Comparison of ENCODE assay signal across 15 cellular contexts in the genomic region with DNA sequence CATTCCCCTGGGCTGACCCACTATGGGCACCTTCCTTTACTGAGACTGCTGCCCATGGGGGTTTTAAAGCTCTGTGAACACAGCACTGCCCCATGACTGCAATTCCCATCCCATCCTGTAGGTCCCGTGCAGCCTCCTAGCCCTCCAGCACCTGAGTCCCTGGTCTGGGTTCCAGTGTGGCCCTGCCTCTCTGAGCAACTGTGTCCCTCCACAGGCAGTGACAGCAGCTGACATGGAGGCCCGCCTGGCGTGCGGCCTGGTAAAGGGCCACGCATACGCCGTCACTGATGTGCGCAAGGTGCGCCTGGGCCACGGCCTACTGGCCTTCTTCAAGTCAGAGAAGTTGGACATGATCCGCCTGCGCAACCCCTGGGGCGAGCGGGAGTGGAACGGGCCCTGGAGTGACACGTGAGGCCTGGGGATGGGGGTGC. TPM values are rescaled to one million over a fixed set of nuclear protein-coding genes. Genes with fewer than 3 reads are reported as not detected.
DNase-seq lines count a peak whose midpoint lies in the region; ATAC-seq and TF ChIP-seq lines count a peak whose summit lies in the region.
"Had no signal": no experiment of that assay in that cellular context is flagged by ENCODE, and none has a peak within 500 bp of the region (broad histone marks: within the 10 kb centered on the region; RNA-seq: fewer than 3 reads in every experiment).

No MANE protein-coding gene starts in this region.

- no peak overlapping the region for H3K4me3 ChIP-seq in CD8-positive, alpha-beta T cell (ENCODE audit: low read depth, low read length)
- H3K4me3 ChIP-seq: spleen had no signal

- DNase-seq in SIG-M5 treated with dmso at 0.1 percent for 504 hours (lab: John Stamatoyannopoulos, UW; ENCODE audit: unreplicated experiment) (peak; percentile 13), SIG-M5 (lab: John Stamatoyannopoulos, UW) (no peak), NCI-H69 (lab: John Stamatoyannopoulos, UW) (peak; percentile 16), dermis blood vessel endothelial cell (peak; percentile 25), progenitor cell of endocrine pancreas (ENCODE audit: low spot score, unreplicated experiment) (no peak), cerebellum (ENCODE audit: low spot score) (no peak)
- DNase-seq in CD8-positive, alpha-beta T cell: no peak
- DNase-seq: amniotic stem cell; effector memory CD8-positive, alpha-beta T cell; NCI-H1048; NCI-H774; spleen had no signal

- intact Hi-C loops in CD8-positive, alpha-beta T cell (cut with DNase I, micrococcal nuclease): no loop called here

- POLR2A ChIA-PET in CD8-positive, alpha-beta T cell (lab: Charles Lee): no interaction called here

- H3K4me3 Mint-ChIP-seq in progenitor cell of endocrine pancreas (ENCODE audit: low read depth): no peak overlapping the region
- no peak overlapping the region for H3K4me3 Mint-ChIP-seq in CD8-positive, alpha-beta T cell
- H3K4me3 Mint-ChIP-seq: effector memory CD8-positive, alpha-beta T cell had no signal

- no peaks in the 10 kb centered on the region for H3K9me3 Mint-ChIP-seq in progenitor cell of endocrine pancreas (ENCODE audit: low read depth)
- H3K9me3 Mint-ChIP-seq in CD8-positive, alpha-beta T cell: no peaks in the 10 kb centered on the region
- H3K9me3 Mint-ChIP-seq: effector memory CD8-positive, alpha-beta T cell had no signal

- no peaks in the 10 kb centered on the region for H3K9me3 ChIP-seq in CD8-positive, alpha-beta T cell (ENCODE audit: low read length)
- H3K9me3 ChIP-seq: spleen had no signal

- H3K27ac ChIP-seq in CD8-positive, alpha-beta T cell (ENCODE audit: low read depth, low read length): no peak overlapping the region
- H3K27ac ChIP-seq: spleen had no signal

- no peaks in the 10 kb centered on the region for H3K27me3 ChIP-seq in CD8-positive, alpha-beta T cell (ENCODE audit: insufficient read depth, low read length)
- H3K27me3 ChIP-seq: spleen had no signal

- ATAC-seq in activated CD4-positive, CD25-positive, alpha-beta regulatory T cell treated with anti-CD3 and anti-CD28 coated beads, Interleukin-2, amount 50 U/mL, for 24 hours: no peak
- ATAC-seq in CD8-positive, alpha-beta T cell: no peak
- ATAC-seq: effector memory CD8-positive, alpha-beta T cell had no signal

- H3K36me3 Mint-ChIP-seq in progenitor cell of endocrine pancreas (ENCODE audit: insufficient read depth): no peaks in the 10 kb centered on the region
- peaks cover 17% of the 10 kb centered on the region for H3K36me3 Mint-ChIP-seq in CD8-positive, alpha-beta T cell

- H3K36me3 ChIP-seq in CD8-positive, alpha-beta T cell (ENCODE audit: insufficient read depth, low read length): peaks cover 4% of the 10 kb centered on the region

- H3K27me3 Mint-ChIP-seq in progenitor cell of endocrine pancreas: no peaks in the 10 kb centered on the region
- no peaks in the 10 kb centered on the region for H3K27me3 Mint-ChIP-seq in CD8-positive, alpha-beta T cell (ENCODE audit: low read depth)
- H3K27me3 Mint-ChIP-seq: effector memory CD8-positive, alpha-beta T cell had no signal

- TF ChIP-seq CTCF in progenitor cell of endocrine pancreas (IDR thresholded peaks at IDR 0.05; ENCODE audit: unreplicated experiment): peak; percentile 26
- no peak for TF ChIP-seq CTCF in CD8-positive, alpha-beta T cell (IDR thresholded peaks at IDR 0.05)

- no peaks in the 10 kb centered on the region for H3K4me1 ChIP-seq in CD8-positive, alpha-beta T cell (ENCODE audit: insufficient read depth, low read length)
- H3K4me1 ChIP-seq: spleen had no signal

- CTCF ChIA-PET in CD8-positive, alpha-beta T cell (lab: Charles Lee): interaction anchor here (0.9 to 2.7 kb wide), 3 partner anchors 12 to 73 kb away, joined by 3 to 14 read pairs (median 3); partner anchors contain the start of gene MYO7A

- peaks cover 2% of the 10 kb centered on the region for H3K4me1 Mint-ChIP-seq in progenitor cell of endocrine pancreas (ENCODE audit: low read depth)
- no peaks in the 10 kb centered on the region for H3K4me1 Mint-ChIP-seq in CD8-positive, alpha-beta T cell (ENCODE audit: low read depth)

- no peak overlapping the region for H3K27ac Mint-ChIP-seq in progenitor cell of endocrine pancreas
- no peak overlapping the region for H3K27ac Mint-ChIP-seq in CD8-positive, alpha-beta T cell
- H3K27ac Mint-ChIP-seq: effector memory CD8-positive, alpha-beta T cell had no signal

RNA-seq across cellular contexts. Expression of gene OMP, which starts 12.6 kb away (rescaled TPM):
- total RNA-seq in dermis blood vessel endothelial cell: 0.47 TPM in 1 of 2 replicates, not detected in the other
- not detected in 2 replicates for total RNA-seq in progenitor cell of endocrine pancreas
- 1 to 10 TPM in 1 of 2 experiments, not detected in 1; 1.1 TPM for total RNA-seq in CD8-positive, alpha-beta T cell
- 1.1 TPM for total RNA-seq in cerebellum
- total RNA-seq: G401; T-helper 1 cell treated with Interleukin-12 subunit alpha and Interleukin-12 subunit beta and Interleukin-4 antibody, amounts not matched to agents 30 ng/mL and 1 ng/mL, for 36 hours had no signal

RNA-seq across cellular contexts. Expression of gene MYO7A, which starts 12.8 kb away (rescaled TPM):
- total RNA-seq in dermis blood vessel endothelial cell (7.7 and 8.7 TPM in 2 replicates), progenitor cell of endocrine pancreas (5.3 and 5.7 TPM in 2 replicates), cerebellum (3.9 TPM)
- total RNA-seq in CD8-positive, alpha-beta T cell: under 1 TPM; 0.28 to 0.30 TPM

RNA-seq across cellular contexts. Expression of gene CAPN5, which starts 48.4 kb away (rescaled TPM):
- total RNA-seq in dermis blood vessel endothelial cell (5.6 and 8.5 TPM in 2 replicates), progenitor cell of endocrine pancreas (9.5 and 10.9 TPM in 2 replicates), cerebellum (9.3 TPM)
- 1 to 10 TPM; 6.5 to 7.4 TPM for total RNA-seq in CD8-positive, alpha-beta T cell

Comparison
In these comparisons a context has a peak if more than half of its experiments do, and no peak if none do; other contexts are left out.
1. DNase-seq: peak in SIG-M5 treated with dmso at 0.1 percent for 504 hours (single experiment), NCI-H69 (single experiment) and dermis blood vessel endothelial cell (single experiment); none in SIG-M5 (single experiment), progenitor cell of endocrine pancreas (single experiment), CD8-positive, alpha-beta T cell (0 of 7) and cerebellum (single experiment).